Comparison of ENCODE assay signal across 9 cellular contexts in genomic region chr16:89723279-89724250, GRCh38. TPM values are rescaled to one million over a fixed set of nuclear protein-coding genes. Genes with fewer than 3 reads are reported as not detected.
DNase-seq lines count a peak whose midpoint lies in the region; ATAC-seq and TF ChIP-seq lines count a peak whose summit lies in the region.
"Had no signal": no experiment of that assay in that cellular context is flagged by ENCODE, and none has a peak within 500 bp of the region (broad histone marks: within the 10 kb centered on the region; RNA-seq: fewer than 3 reads in every experiment).

No MANE protein-coding gene starts in this region.

- no peaks in the 10 kb centered on the region for H3K27me3 Mint-ChIP-seq in activated naive CD8-positive, alpha-beta T cell treated with anti-CD3 and anti-CD28 coated beads for 36 hours

- no peaks in the 10 kb centered on the region for H3K9me3 ChIP-seq in iPS-18c (ENCODE audit: control insufficient read depth, insufficient read depth, low read length)

- H3K4me1 Mint-ChIP-seq in activated naive CD8-positive, alpha-beta T cell treated with anti-CD3 and anti-CD28 coated beads for 36 hours: peaks cover 49% of the 10 kb centered on the region

- no peak for ATAC-seq in GM18861 (IDR thresholded peaks at IDR 0.05; ENCODE audit: unreplicated experiment)
- ATAC-seq in HG03457 (IDR thresholded peaks at IDR 0.05; ENCODE audit: unreplicated experiment): no peak

- TF ChIP-seq CTCF in 22Rv1 (IDR thresholded peaks at IDR 0.05) (no peak), RWPE1 (conservative IDR thresholded peaks at IDR 0.05; ENCODE audit: low read depth) (no peak)

- H3K4me3 Mint-ChIP-seq in activated naive CD8-positive, alpha-beta T cell treated with anti-CD3 and anti-CD28 coated beads for 36 hours: peak overlapping the region; percentile 97

- H3K4me3 ChIP-seq in iPS-18c (ENCODE audit: insufficient read depth, low read depth, low read length): peak overlapping the region; percentile 74; the same call in 1 of the 2 replicates

- peak overlapping the region; percentile 95 for H3K27ac Mint-ChIP-seq in activated naive CD8-positive, alpha-beta T cell treated with anti-CD3 and anti-CD28 coated beads for 36 hours

- DNase-seq in RWPE1 (ENCODE audit: low spot score) (no peak), MV-4-11 (lab: John Stamatoyannopoulos, UW) (no peak)
- DNase-seq in activated naive CD8-positive, alpha-beta T cell treated with anti-CD3 and anti-CD28 coated beads for 36 hours: peak; percentile 86
- peak; percentile 55 to 57 for DNase-seq in stimulated activated CD8-positive, alpha-beta memory T cell treated with anti-CD3 and anti-CD28 coated beads, Interleukin-15, amount 100 ng/mL, for 4 hours (ENCODE audit: low read depth in 2 of 2)

- H3K36me3 Mint-ChIP-seq in activated naive CD8-positive, alpha-beta T cell treated with anti-CD3 and anti-CD28 coated beads for 36 hours: peaks cover 26% of the 10 kb centered on the region

- CTCF ChIA-PET in RWPE1 (lab: Yijun Ruan, JAX): no interaction called here

- POLR2A ChIA-PET in RWPE1 (lab: Yijun Ruan, JAX; ENCODE audit: low non-redundant PET): interaction anchor here (0.5 to 0.8 kb wide), 2 partner anchors 23 to 157 kb away, joined by 3 read pairs; no protein-coding TSS in a partner anchor

- H3K27ac ChIP-seq in 22Rv1 (peak overlapping the region; percentile 97), RWPE1 (peak overlapping the region; percentile 97)
- H3K27ac ChIP-seq: cardiac muscle cell had no signal

- no peaks in the 10 kb centered on the region for H3K9me3 Mint-ChIP-seq in activated naive CD8-positive, alpha-beta T cell treated with anti-CD3 and anti-CD28 coated beads for 36 hours

RNA-seq across cellular contexts. Expression of gene ZNF276, which starts 2.2 kb away (rescaled TPM):
- 10 to 100 TPM; 24.7 to 24.9 TPM for total RNA-seq in activated naive CD8-positive, alpha-beta T cell treated with anti-CD3 and anti-CD28 coated beads for 36 hours

RNA-seq across cellular contexts. Expression of gene VPS9D1, which starts 2.9 kb away (rescaled TPM):
- total RNA-seq in activated naive CD8-positive, alpha-beta T cell treated with anti-CD3 and anti-CD28 coated beads for 36 hours: 1 to 10 TPM; 1.6 TPM

RNA-seq across cellular contexts. Expression of gene SPATA2L, which starts 22.1 kb away (rescaled TPM):
- total RNA-seq in activated naive CD8-positive, alpha-beta T cell treated with anti-CD3 and anti-CD28 coated beads for 36 hours: 1 to 10 TPM; 3.2 to 3.3 TPM

RNA-seq across cellular contexts. Expression of gene CDK10, which starts 37.1 kb away (rescaled TPM):
- total RNA-seq in activated naive CD8-positive, alpha-beta T cell treated with anti-CD3 and anti-CD28 coated beads for 36 hours: 10 to 100 TPM; 72.9 to 77.0 TPM

Comparison
In these comparisons a context has a peak if more than half of its experiments do, and no peak if none do; other contexts are left out.
1. DNase-seq: peak in activated naive CD8-positive, alpha-beta T cell treated with anti-CD3 and anti-CD28 coated beads for 36 hours (single experiment) and stimulated activated CD8-positive, alpha-beta memory T cell treated with anti-CD3 and anti-CD28 coated beads, Interleukin-15, amount 100 ng/mL, for 4 hours (2 of 2); none in RWPE1 (single experiment) and MV-4-11 (single experiment).